In the genomic region with DNA sequence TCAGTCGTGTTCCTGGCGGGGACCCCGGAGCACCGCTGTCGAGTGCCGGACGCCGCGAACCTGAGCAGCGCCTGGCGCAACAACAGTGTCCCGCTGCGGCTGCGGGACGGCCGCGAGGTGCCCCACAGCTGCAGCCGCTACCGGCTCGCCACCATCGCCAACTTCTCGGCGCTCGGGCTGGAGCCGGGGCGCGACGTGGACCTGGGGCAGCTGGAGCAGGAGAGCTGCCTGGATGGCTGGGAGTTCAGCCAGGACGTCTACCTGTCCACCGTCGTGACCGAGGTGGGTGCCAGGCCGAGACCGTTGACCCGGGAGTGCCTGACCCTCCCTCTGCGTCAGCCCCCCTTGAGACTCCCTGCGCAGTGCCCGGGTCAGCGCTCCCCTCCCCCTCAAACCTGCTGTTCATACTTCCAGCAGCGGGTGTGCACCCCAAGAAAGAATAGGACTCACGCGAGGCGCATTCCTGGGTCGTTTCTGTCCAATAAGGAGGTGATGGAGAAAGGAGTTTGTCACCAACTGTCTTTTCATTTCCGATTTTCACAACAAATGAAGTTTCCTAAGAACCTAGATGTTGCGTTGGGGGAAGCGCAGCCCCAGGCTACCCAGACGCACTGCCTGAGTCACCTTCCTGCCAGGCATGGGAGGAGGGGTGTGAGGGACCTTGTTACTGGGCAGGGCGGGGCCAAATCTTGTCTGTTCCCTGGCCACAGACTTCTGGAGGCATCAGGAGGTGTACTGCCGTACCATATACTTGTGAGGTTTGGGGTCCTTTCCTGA, we compare ENCODE assay signal across 8 cellular contexts. TPM values are rescaled to one million over a fixed set of nuclear protein-coding genes. Genes with fewer than 3 reads are reported as not detected.
DNase-seq lines count a peak whose midpoint lies in the region; ATAC-seq and TF ChIP-seq lines count a peak whose summit lies in the region.

No MANE protein-coding gene starts in this region.

- ATAC-seq in HG02759 (IDR thresholded peaks at IDR 0.05; ENCODE audit: unreplicated experiment): peak; percentile 3

- H3K27ac ChIP-seq in tibial nerve: peak overlapping the region; percentile 75 to 99 (median 96)

- 10 to 15% methylated on average over 22 to 49 of the region's 50 CpGs for WGBS in tibial nerve, 2 donors

- peak overlapping the region; percentile 89 for H3K27ac Mint-ChIP-seq in activated T-helper 2 cell treated with anti-CD3 and anti-CD28 coated beads, Interferon-gamma antibody, Interleukin-2, Interleukin-4, amounts not matched to agents 10 μg/mL and 5 μg/mL and 100 μg/mL, durations not matched to agents 14 hours and 24 hours and 36 hours
- H3K27ac Mint-ChIP-seq in osteocyte (ENCODE audit: unreplicated experiment): peak overlapping the region; percentile 85

- DNase-seq in EL (peak; percentile 95), RKO (ENCODE audit: low spot score) (peak; percentile 93), foreskin fibroblast (peak; percentile 93 to 96), osteocyte (ENCODE audit: extremely low spot score, unreplicated experiment) (peak; percentile 84), tibial nerve (ENCODE audit: low spot score in 2 of 2) (no peak), pons (ENCODE audit: low spot score) (no peak)
- peak; percentile 54 for DNase-seq in activated T-helper 2 cell treated with anti-CD3 and anti-CD28 coated beads, Interferon-gamma antibody, Interleukin-2, Interleukin-4, amounts not matched to agents 10 μg/mL and 5 μg/mL and 100 μg/mL, durations not matched to agents 14 hours and 24 hours and 36 hours (ENCODE audit: low spot score)

- peak in 1 of 2 donors; percentile 9 for TF ChIP-seq POLR2A in tibial nerve (IDR thresholded peaks at IDR 0.05)

- H3K9me3 ChIP-seq in tibial nerve: no peaks in the 10 kb centered on the region

- no peaks in the 10 kb centered on the region for H3K27me3 ChIP-seq in tibial nerve

- no peaks in the 10 kb centered on the region for H3K36me3 Mint-ChIP-seq in activated T-helper 2 cell treated with anti-CD3 and anti-CD28 coated beads, Interferon-gamma antibody, Interleukin-2, Interleukin-4, amounts not matched to agents 10 μg/mL and 5 μg/mL and 100 μg/mL, durations not matched to agents 14 hours and 24 hours and 36 hours (ENCODE audit: low read depth)
- no peaks in the 10 kb centered on the region for H3K36me3 Mint-ChIP-seq in osteocyte (ENCODE audit: unreplicated experiment)

- peak overlapping the region; percentile 92 for H3K4me3 Mint-ChIP-seq in activated T-helper 2 cell treated with anti-CD3 and anti-CD28 coated beads, Interferon-gamma antibody, Interleukin-2, Interleukin-4, amounts not matched to agents 10 μg/mL and 5 μg/mL and 100 μg/mL, durations not matched to agents 14 hours and 24 hours and 36 hours (ENCODE audit: low read depth)
- H3K4me3 Mint-ChIP-seq in osteocyte (ENCODE audit: unreplicated experiment): peak overlapping the region; percentile 87

- intact Hi-C loops in activated T-helper 2 cell treated with anti-CD3 and anti-CD28 coated beads, Interferon-gamma antibody, Interleukin-2, Interleukin-4, amounts not matched to agents 10 μg/mL and 5 μg/mL and 100 μg/mL, durations not matched to agents 14 hours and 24 hours and 36 hours (cut with micrococcal nuclease): loop anchor here (2.0 to 5.0 kb wide), 5 partner anchors 58 to 224 kb away; partner anchors contain the start of genes IRF1 and SLC22A5

- H3K27me3 Mint-ChIP-seq in activated T-helper 2 cell treated with anti-CD3 and anti-CD28 coated beads, Interferon-gamma antibody, Interleukin-2, Interleukin-4, amounts not matched to agents 10 μg/mL and 5 μg/mL and 100 μg/mL, durations not matched to agents 14 hours and 24 hours and 36 hours (ENCODE audit: low read depth): no peaks in the 10 kb centered on the region
- no peaks in the 10 kb centered on the region for H3K27me3 Mint-ChIP-seq in osteocyte (ENCODE audit: unreplicated experiment)

- H3K4me3 ChIP-seq in foreskin fibroblast (ENCODE audit: low read depth in 1 of 2, low read length in 2 of 2) (peak overlapping the region; percentile 84 to 86), tibial nerve (peak overlapping the region; percentile 42 to 80 (median 66))

- H3K9me3 Mint-ChIP-seq in activated T-helper 2 cell treated with anti-CD3 and anti-CD28 coated beads, Interferon-gamma antibody, Interleukin-2, Interleukin-4, amounts not matched to agents 10 μg/mL and 5 μg/mL and 100 μg/mL, durations not matched to agents 14 hours and 24 hours and 36 hours: no peaks in the 10 kb centered on the region
- no peaks in the 10 kb centered on the region for H3K9me3 Mint-ChIP-seq in osteocyte (ENCODE audit: unreplicated experiment)

- H3K36me3 ChIP-seq in tibial nerve: no peaks in the 10 kb centered on the region

- peaks cover 0 to 36% (median 15%) of the 10 kb centered on the region in 4 donors for H3K4me1 ChIP-seq in tibial nerve

- peak; percentile 14 to 59 for TF ChIP-seq EP300 in tibial nerve (IDR thresholded peaks at IDR 0.05)

- TF ChIP-seq CTCF in foreskin fibroblast (IDR thresholded peaks at IDR 0.05; ENCODE audit: low read depth, low read length) (no peak), osteocyte (IDR thresholded peaks at IDR 0.05) (no peak), tibial nerve (IDR thresholded peaks at IDR 0.05) (no peak)

- H3K4me1 Mint-ChIP-seq in activated T-helper 2 cell treated with anti-CD3 and anti-CD28 coated beads, Interferon-gamma antibody, Interleukin-2, Interleukin-4, amounts not matched to agents 10 μg/mL and 5 μg/mL and 100 μg/mL, durations not matched to agents 14 hours and 24 hours and 36 hours (ENCODE audit: low read depth): peaks cover 35% of the 10 kb centered on the region
- peaks cover 20% of the 10 kb centered on the region for H3K4me1 Mint-ChIP-seq in osteocyte (ENCODE audit: unreplicated experiment)

RNA-seq across cellular contexts. Expression of gene SLC22A4, which starts 0.7 kb away (rescaled TPM):
- 1.7 and 2.3 TPM in 2 replicates for total RNA-seq in activated T-helper 2 cell treated with anti-CD3 and anti-CD28 coated beads, Interferon-gamma antibody, Interleukin-2, Interleukin-4, amounts not matched to agents 10 μg/mL and 5 μg/mL and 100 μg/mL, durations not matched to agents 14 hours and 24 hours and 36 hours
- 1.4 and 2.5 TPM in 2 replicates for total RNA-seq in osteocyte
- 1 to 10 TPM; 1.9 to 4.2 (median 2.5) TPM for total RNA-seq in tibial nerve

RNA-seq across cellular contexts. Expression of gene PDLIM4, which starts 37.4 kb away (rescaled TPM):
- 1.2 and 2.0 TPM in 2 replicates for total RNA-seq in activated T-helper 2 cell treated with anti-CD3 and anti-CD28 coated beads, Interferon-gamma antibody, Interleukin-2, Interleukin-4, amounts not matched to agents 10 μg/mL and 5 μg/mL and 100 μg/mL, durations not matched to agents 14 hours and 24 hours and 36 hours
- total RNA-seq in osteocyte: 42.7 and 47.8 TPM in 2 replicates
- total RNA-seq in tibial nerve: 10 to 100 TPM; 32.4 to 90.9 (median 50.8) TPM

Comparison
In these comparisons a context has a peak if more than half of its experiments do, and no peak if none do; other contexts are left out.
1. DNase-seq: peak in EL (single experiment), RKO (single experiment), activated T-helper 2 cell treated with anti-CD3 and anti-CD28 coated beads, Interferon-gamma antibody, Interleukin-2, Interleukin-4, amounts not matched to agents 10 μg/mL and 5 μg/mL and 100 μg/mL, durations not matched to agents 14 hours and 24 hours and 36 hours (single experiment), foreskin fibroblast (2 of 2) and osteocyte (single experiment); none in tibial nerve (0 of 2) and pons (single experiment).
2. RNA of gene PDLIM4, which starts 37.4 kb away (total RNA-seq): 32.4 to 90.9 TPM in tibial nerve and 42.7 to 47.8 TPM in osteocyte; 1.2 to 2.0 TPM in activated T-helper 2 cell treated with anti-CD3 and anti-CD28 coated beads, Interferon-gamma antibody, Interleukin-2, Interleukin-4, amounts not matched to agents 10 μg/mL and 5 μg/mL and 100 μg/mL, durations not matched to agents 14 hours and 24 hours and 36 hours; every median in the first group is over 10 times any median in the second.